In genomic region chr12:49341777-49342065, GRCh38 we compare ENCODE assay signal across 2 cellular contexts.
TF ChIP-seq lines count a peak whose summit lies in the region.

No MANE protein-coding gene starts in this region.

TF ChIP-seq in HCT116, 20 proteins besides CTCF, POLR2A, EP300 and RAD21:
- no peak for TF ChIP-seq EZH2 (IDR thresholded peaks at IDR 0.05)
- TF ChIP-seq MAX (IDR thresholded peaks at IDR 0.05): no peak
- no peak for TF ChIP-seq POLR2AphosphoS5 (IDR thresholded peaks at IDR 0.05; ENCODE audit: low read depth, low read length)
- no peak for TF ChIP-seq CEBPB (IDR thresholded peaks at IDR 0.05; ENCODE audit: low read depth)
- TF ChIP-seq SRF (IDR thresholded peaks at IDR 0.05; ENCODE audit: low read depth): no peak
- no peak for TF ChIP-seq ZFX (IDR thresholded peaks at IDR 0.05)
- no peak for TF ChIP-seq ZBTB33 (IDR thresholded peaks at IDR 0.05; ENCODE audit: extremely low read depth, insufficient replicate concordance, low read length)
- TF ChIP-seq YY1 (IDR thresholded peaks at IDR 0.05; ENCODE audit: extremely low read depth, insufficient replicate concordance, low read depth, low read length): no peak
- TF ChIP-seq SIN3A (IDR thresholded peaks at IDR 0.05; ENCODE audit: low read depth): no peak
- no peak for TF ChIP-seq ZNF274 (IDR thresholded peaks at IDR 0.05; ENCODE audit: low read depth, low read length)
- TF ChIP-seq FOSL1 (IDR thresholded peaks at IDR 0.05; ENCODE audit: low read depth): no peak
- no peak for TF ChIP-seq ELF1 (IDR thresholded peaks at IDR 0.05; ENCODE audit: borderline replicate concordance, low read depth)
- no peak for TF ChIP-seq ATF3 (IDR thresholded peaks at IDR 0.05)
- TF ChIP-seq EZH2phosphoT487 (IDR thresholded peaks at IDR 0.05; ENCODE audit: borderline replicate concordance): no peak

TF ChIP-seq in K562, 482 proteins besides CTCF, POLR2A, EP300 and RAD21:
- TF ChIP-seq ZBTB7A (IDR thresholded peaks at IDR 0.05; ENCODE audit: borderline replicate concordance, control insufficient read depth, low read depth, low read length): no peak
- no peak for TF ChIP-seq PKNOX1 (IDR thresholded peaks at IDR 0.05)
- no peak for TF ChIP-seq TRIM28 (IDR thresholded peaks at IDR 0.05)
- no peak for TF ChIP-seq ARNT (IDR thresholded peaks at IDR 0.05)
